In genomic region chr7:22842383-22842903, GRCh38 we compare ENCODE assay signal across 12 cellular contexts.
DNase-seq lines count a peak whose midpoint lies in the region; ATAC-seq and TF ChIP-seq lines count a peak whose summit lies in the region.
"Had no signal": no experiment of that assay in that cellular context is flagged by ENCODE, and none has a peak within 500 bp of the region (broad histone marks: within the 10 kb centered on the region; RNA-seq: fewer than 3 reads in every experiment).

No MANE protein-coding gene starts in this region.

- ATAC-seq in GM21367 (IDR thresholded peaks at IDR 0.05; ENCODE audit: unreplicated experiment) = no peak

- peak overlapping the region; percentile 19; the same call in 1 of the 2 replicates for H2AFZ ChIP-seq in Loucy (ENCODE audit: low read length)
- H2AFZ ChIP-seq: hepatocyte had no signal

- H3F3A ChIP-seq in Loucy (ENCODE audit: low read depth) = no peaks in the 10 kb centered on the region

- TF ChIP-seq CTCF in Loucy (conservative IDR thresholded peaks at IDR 0.05; ENCODE audit: low read length) = no peak

- H3K4me1 ChIP-seq in Loucy (ENCODE audit: insufficient read depth, low read length, poor library complexity, severe bottlenecking) = no peaks in the 10 kb centered on the region
- H3K4me1 ChIP-seq in stomach smooth muscle (ENCODE audit: control insufficient read depth, insufficient read depth, low read length) = peaks cover 15% of the 10 kb centered on the region

- H3K9ac ChIP-seq in Loucy (ENCODE audit: low read depth, low read length, poor library complexity, severe bottlenecking) (no peak overlapping the region), stomach smooth muscle (ENCODE audit: low read length in 2 of 2) (peak overlapping the region in 1 of 2 donors; percentile 47)

- DNase-seq in caudate nucleus (lab: John Stamatoyannopoulos, UW) (peak in 16 of 61 donors; percentile 8 to 52 (median 28)), medulla oblongata (ENCODE audit: extremely low spot score) (peak; percentile 68), NCI-H510A (lab: John Stamatoyannopoulos, UW) (no peak), SHP77 treated with DMSO at 0.1 percent for 48 hours (lab: John Stamatoyannopoulos, UW) (no peak)
- DNase-seq in stimulated activated naive CD4-positive, alpha-beta T cell treated with Interleukin-2 at 50 U/mL for 16 hours (lab: John Stamatoyannopoulos, UW) = no peak
- DNase-seq: activated CD4-positive, alpha-beta T cell treated with anti-CD3 and anti-CD28 coated beads, Interleukin-2, amount 50 U/mL, for 4 hours; DMS53; MV-4-11 had no signal

- H4K20me1 ChIP-seq in Loucy (ENCODE audit: insufficient read depth, low read length, poor library complexity, severe bottlenecking) = no peaks in the 10 kb centered on the region

- H3K4me3 ChIP-seq in Loucy (ENCODE audit: low read length, poor library complexity, severe bottlenecking) = no peak overlapping the region
- H3K4me3 ChIP-seq in stomach smooth muscle (ENCODE audit: low read length in 2 of 2) = no peak overlapping the region
- H3K4me3 ChIP-seq: hepatocyte had no signal

- no peaks in the 10 kb centered on the region for H3K9me3 ChIP-seq in Loucy (ENCODE audit: insufficient read depth, low read depth, low read length)
- no peaks in the 10 kb centered on the region for H3K9me3 ChIP-seq in stomach smooth muscle (ENCODE audit: control insufficient read depth in 2 of 2, low read length in 2 of 2)

- no peaks in the 10 kb centered on the region for H3K36me3 ChIP-seq in Loucy (ENCODE audit: insufficient read depth, low read length)
- H3K36me3 ChIP-seq in stomach smooth muscle (ENCODE audit: control insufficient read depth in 2 of 2, insufficient read depth in 2 of 2, low read length in 2 of 2) = no peaks in the 10 kb centered on the region

- H3K4me2 ChIP-seq in Loucy (ENCODE audit: low read depth, low read length, poor library complexity, severe bottlenecking) = no peak overlapping the region
- H3K4me2 ChIP-seq: hepatocyte had no signal

- H3K27me3 ChIP-seq in Loucy (ENCODE audit: insufficient read depth, low read length, poor library complexity, severe bottlenecking) = no peaks in the 10 kb centered on the region
- no peaks in the 10 kb centered on the region for H3K27me3 ChIP-seq in stomach smooth muscle (ENCODE audit: control insufficient read depth in 1 of 2, insufficient read depth in 2 of 2, low read length in 2 of 2)
- H3K27me3 ChIP-seq: hepatocyte had no signal

- H3K79me2 ChIP-seq in Loucy (ENCODE audit: insufficient read depth, low read length) = no peaks in the 10 kb centered on the region
- H3K79me2 ChIP-seq: hepatocyte had no signal

- peak overlapping the region; percentile 93 for H3K27ac ChIP-seq in caudate nucleus (ENCODE audit: low read depth, low read length)
- peak overlapping the region; percentile 55 for H3K27ac ChIP-seq in stomach smooth muscle (ENCODE audit: low read length)
- H3K27ac ChIP-seq: hepatocyte had no signal

- no peaks in the 10 kb centered on the region for H3K9me2 ChIP-seq in Loucy (replicated peaks; ENCODE audit: low read depth, low read length)
